Comparison of ENCODE assay signal across 11 cellular contexts in genomic region chr19:40519352-40520322, GRCh38. TPM values are rescaled to one million over a fixed set of nuclear protein-coding genes. Genes with fewer than 3 reads are reported as not detected.
DNase-seq lines count a peak whose midpoint lies in the region; ATAC-seq, FAIRE-seq and TF ChIP-seq lines count a peak whose summit lies in the region.
"Had no signal": no experiment of that assay in that cellular context is flagged by ENCODE, and none has a peak within 500 bp of the region (broad histone marks: within the 10 kb centered on the region; RNA-seq: fewer than 3 reads in every experiment).

No MANE protein-coding gene starts in this region.

- peaks cover 4% of the 10 kb centered on the region; the same call in 1 of the 2 replicates for H3K23me2 ChIP-seq in H1 (ENCODE audit: low read depth, low read length)

- H3K4me1 ChIP-seq in ES-I3 (ENCODE audit: insufficient read depth, low read length) (no peaks in the 10 kb centered on the region), H1 (replicated peaks in 1 of 4; ENCODE audit: control insufficient read depth in 3 of 4, insufficient read depth in 4 of 4, low read length in 3 of 4) (peaks cover 0 to 4% (median 1%) of the 10 kb centered on the region in 4 experiments; a peak in 3 of 7 replicates), neural progenitor cell (no peaks in the 10 kb centered on the region)

- no peak overlapping the region for H2BK20ac ChIP-seq in H1 (ENCODE audit: low read length)

- DNase-seq in MV-4-11 (lab: John Stamatoyannopoulos, UW) (peak; percentile 20), H1 (ENCODE audit: low read depth in 1 of 2, low spot score in 2 of 2) (peak in 1 of 2 experiments; percentile 77), neural progenitor cell (ENCODE audit: low spot score) (peak; percentile 74), DMS79 (lab: John Stamatoyannopoulos, UW) (no peak), DMS114 treated with DMSO at 0.1 percent for 48 hours (lab: John Stamatoyannopoulos, UW; ENCODE audit: unreplicated experiment) (no peak)
- DNase-seq: activated naive CD4-positive, alpha-beta T cell treated with anti-CD3 and anti-CD28 coated beads for 36 hours; ovary; T-cell had no signal

- H4K20me1 ChIP-seq in H1 (replicated peaks in 1 of 2; ENCODE audit: control insufficient read depth in 1 of 2, insufficient read depth in 2 of 2, low read length in 2 of 2) (no peaks in the 10 kb centered on the region), neural progenitor cell (ENCODE audit: low read depth) (no peaks in the 10 kb centered on the region)

- peak overlapping the region in 2 of 4 experiments; percentile 23 to 47; a peak in 6 of 8 replicates for H3K4me3 ChIP-seq in H1 (ENCODE audit: extremely low read depth in 1 of 4, insufficient read depth in 2 of 4, low read depth in 3 of 4, low read length in 4 of 4)
- peak overlapping the region; percentile 33 for H3K4me3 ChIP-seq in neural progenitor cell
- H3K4me3 ChIP-seq: ovary had no signal

- peaks cover 17 to 48% (median 36%) of the 10 kb centered on the region in 4 experiments for H3K27me3 ChIP-seq in H1 (replicated peaks in 1 of 4; ENCODE audit: control insufficient read depth in 3 of 4, extremely low read depth in 1 of 4, insufficient read depth in 3 of 4, low read length in 3 of 4)
- peaks cover 74% of the 10 kb centered on the region for H3K27me3 ChIP-seq in neural progenitor cell
- H3K27me3 ChIP-seq: ovary had no signal

- TF ChIP-seq RAD21 in H1 (IDR thresholded peaks at IDR 0.05 in 1 of 2, conservative IDR thresholded peaks at IDR 0.05 in 1 of 2; ENCODE audit: low read depth in 2 of 2, low read length in 2 of 2): no peak

- H2BK15ac ChIP-seq in H1 (ENCODE audit: low read length): no peak overlapping the region; the same call in 1 of the 2 replicates

- no peak overlapping the region for H3K27ac Mint-ChIP-seq in neural progenitor cell
- H3K27ac Mint-ChIP-seq: activated naive CD4-positive, alpha-beta T cell treated with anti-CD3 and anti-CD28 coated beads for 36 hours; T-cell had no signal

- no peak overlapping the region for H3K4ac ChIP-seq in H1 (replicated peaks; ENCODE audit: insufficient read length, low read depth, low read length)

- no peak for TF ChIP-seq POLR2A in H1 (IDR thresholded peaks at IDR 0.05; ENCODE audit: control extremely low read depth in 1 of 2, low read depth in 2 of 2, low read length in 2 of 2)

- H3K79me1 ChIP-seq in H1 (ENCODE audit: low read depth, low read length): no peaks in the 10 kb centered on the region

- H3K18ac ChIP-seq in H1 (ENCODE audit: extremely low read depth, low read length): peak overlapping the region; percentile 71

- no peak for ATAC-seq in HG03520 (IDR thresholded peaks at IDR 0.05; ENCODE audit: unreplicated experiment)

- H3K4me2 ChIP-seq in H1 (ENCODE audit: insufficient read depth in 1 of 2, low read depth in 2 of 2, low read length in 2 of 2) (peak overlapping the region; percentile 26 to 65; a peak in 3 of 4 replicates), neural progenitor cell (peak overlapping the region; percentile 66)

- H3K23ac ChIP-seq in H1 (ENCODE audit: insufficient read length): no peak overlapping the region

- TF ChIP-seq EP300 in H1 (IDR thresholded peaks at IDR 0.05; ENCODE audit: borderline replicate concordance in 1 of 2, low read depth in 2 of 2, low read length in 2 of 2): no peak

- no peak overlapping the region for H4K91ac ChIP-seq in H1 (replicated peaks; ENCODE audit: insufficient read length, low read length)

- no peak overlapping the region for H3K14ac ChIP-seq in H1 (ENCODE audit: insufficient read length)

- peak overlapping the region; percentile 60; the same call in 1 of the 2 replicates for H2BK12ac ChIP-seq in H1 (ENCODE audit: low read depth, low read length)

- peaks cover 3% of the 10 kb centered on the region for H3K4me1 Mint-ChIP-seq in neural progenitor cell

- FAIRE-seq in H1 (lab: Jason Lieb, UNC): no peak
- FAIRE-seq: GM12891 had no signal

- peaks cover 57% of the 10 kb centered on the region for H3K27me3 Mint-ChIP-seq in neural progenitor cell (ENCODE audit: insufficient read depth, low read depth)

- TF ChIP-seq CTCF in H1 (IDR thresholded peaks at IDR 0.05; ENCODE audit: control extremely low read depth in 1 of 3, insufficient read depth in 1 of 3, low read depth in 1 of 3, low read length in 3 of 3) (peak in 2 of 3 experiments; percentile 17 to 33; a peak in 3 of 4 replicates), neural progenitor cell (IDR thresholded peaks at IDR 0.05) (peak; percentile 14)

- peaks cover 6% of the 10 kb centered on the region for H3F3A ChIP-seq in neural progenitor cell (ENCODE audit: low read depth)

- 21% methylated on average over 72 of the region's 91 CpGs; no CpG with 5 or more reads in 1 of the 2 experiments for WGBS in H1 (ENCODE audit: extremely low coverage in 1 of 2, insufficient coverage in 1 of 2, insufficient read length in 1 of 2, insufficient replicate concordance in 2 of 2, low coverage in 1 of 2, low lambda C conversion rate in 2 of 2, missing lambda C conversion rate in 1 of 2), 2 experiments

- POLR2A ChIA-PET in H1 (lab: Charles Lee; ENCODE audit: partially characterized antibody): interaction anchor here (0.9 to 1.1 kb wide), 2 partner anchors 21 to 65 kb away, joined by 3 read pairs; no protein-coding TSS in a partner anchor

- peaks cover 6% of the 10 kb centered on the region; the same call in 1 of the 2 replicates for H3K9me3 ChIP-seq in ES-I3 (ENCODE audit: control insufficient read depth, insufficient read depth, low read length)
- H3K9me3 ChIP-seq in H1 (ENCODE audit: insufficient read depth in 2 of 2, low read depth in 1 of 2, low read length in 1 of 2): peaks cover 0 to 8% of the 10 kb centered on the region in 2 experiments; a peak in 2 of 4 replicates
- H3K9me3 ChIP-seq in neural progenitor cell (ENCODE audit: low read depth): no peaks in the 10 kb centered on the region
- H3K9me3 ChIP-seq: ovary had no signal

- H4K5ac ChIP-seq in H1 (ENCODE audit: insufficient read length, low read depth, low read length): no peak overlapping the region

- no peak overlapping the region for H2BK5ac ChIP-seq in H1 (ENCODE audit: low read depth, low read length)

- H3K79me2 ChIP-seq in H1 (ENCODE audit: control insufficient read depth in 1 of 2, insufficient read depth in 2 of 2, low read length in 2 of 2) (no peaks in the 10 kb centered on the region), neural progenitor cell (ENCODE audit: low read depth) (no peaks in the 10 kb centered on the region)

- no peak overlapping the region for H3K56ac ChIP-seq in H1 (replicated peaks; ENCODE audit: insufficient read length, low read depth, low read length)

- H3K27ac ChIP-seq in H1 (ENCODE audit: low read depth, low read length): no peak overlapping the region
- H3K27ac ChIP-seq in neural progenitor cell: no peak overlapping the region
- H3K27ac ChIP-seq: ovary had no signal

- no peak overlapping the region for H2AK5ac ChIP-seq in H1 (ENCODE audit: low read depth, low read length)

- peak overlapping the region; percentile 41 for H3K4me3 Mint-ChIP-seq in neural progenitor cell
- H3K4me3 Mint-ChIP-seq: activated naive CD4-positive, alpha-beta T cell treated with anti-CD3 and anti-CD28 coated beads for 36 hours had no signal

- peak overlapping the region; percentile 57 for H4K8ac ChIP-seq in H1 (ENCODE audit: extremely low read depth, insufficient read depth, low read length)

- CTCF ChIA-PET in H1 (lab: Charles Lee; ENCODE audit: partially characterized antibody): interaction anchor here (0.8 to 2.7 kb wide), 9 partner anchors 9 to 115 kb away, joined by 3 to 10 read pairs (median 4); partner anchors contain the start of gene BLVRB

- no peaks in the 10 kb centered on the region for H3K36me3 Mint-ChIP-seq in neural progenitor cell
- H3K36me3 Mint-ChIP-seq: T-cell had no signal

- H3K9ac ChIP-seq in ES-I3 (ENCODE audit: low read depth, low read length) (peak overlapping the region; percentile 11; the same call in 1 of the 2 replicates), H1 (replicated peaks in 1 of 4; ENCODE audit: extremely low read depth in 1 of 4, low read depth in 3 of 4, low read length in 3 of 4) (no peak overlapping the region), neural progenitor cell (no peak overlapping the region)

- H3K36me3 ChIP-seq in ES-I3 (ENCODE audit: insufficient read depth, low read length) (no peaks in the 10 kb centered on the region), H1 (ENCODE audit: control insufficient read depth in 2 of 4, insufficient read depth in 4 of 4, low read length in 3 of 4) (no peaks in the 10 kb centered on the region), neural progenitor cell (no peaks in the 10 kb centered on the region)
- H3K36me3 ChIP-seq: ovary had no signal

- peaks cover 4% of the 10 kb centered on the region for H3K9me3 Mint-ChIP-seq in neural progenitor cell
- H3K9me3 Mint-ChIP-seq: activated naive CD4-positive, alpha-beta T cell treated with anti-CD3 and anti-CD28 coated beads for 36 hours; T-cell had no signal

- H2AFZ ChIP-seq in H1 (ENCODE audit: low read length) (no peak overlapping the region), neural progenitor cell (replicated peaks) (peak overlapping the region; percentile 79)

- no peak overlapping the region for H2BK120ac ChIP-seq in H1 (replicated peaks; ENCODE audit: low read depth, low read length)

RNA-seq across cellular contexts. Expression of gene SPTBN4, which starts 52.8 kb away (rescaled TPM):
- total RNA-seq in H1 (2021; fragmentation: NEBNext Ultra II Directional; extraction: Animal tissue kit (Norgen Biotek cat#: 25700)): 1.9 and 3.4 TPM in 2 replicates
- 3.0 and 4.7 TPM in 2 replicates for polyA plus RNA-seq in H1 (2011; rRNA removed)
- polyA plus RNA-seq in H1 (2011; cell fraction: cytosol; rRNA removed): 5.7 TPM
- polyA plus RNA-seq in H1 (2011; cell fraction: nucleus; rRNA removed): 6.7 TPM
- 3.3 to 7.4 TPM (median 5.5 TPM) in 4 replicates for polyA plus RNA-seq in H1 (2012, experiment 1 of 2)
- polyA plus RNA-seq in H1 (2012, experiment 2 of 2): 2.0 TPM
- 2.4 TPM for polyA plus RNA-seq in H1 (2013, experiment 1 of 2)
- polyA plus RNA-seq in H1 (2013, experiment 2 of 2): 1.8 TPM
- polyA minus RNA-seq in H1 (2011; rRNA and poly(A)+ RNA removed): 1.3 and 2.0 TPM in 2 replicates
- 1.8 TPM for polyA minus RNA-seq in H1 (2011; cell fraction: cytosol; rRNA and poly(A)+ RNA removed)
- polyA minus RNA-seq in H1 (2011; cell fraction: nucleus; rRNA and poly(A)+ RNA removed): 1.6 TPM
- 2.5 and 8.4 TPM in 2 replicates for total RNA-seq in neural progenitor cell (ENCODE audit: low replicate concordance)

RNA-seq across cellular contexts. Expression of gene BLVRB, which starts 54.1 kb away (rescaled TPM):
- total RNA-seq in H1 (2021; fragmentation: NEBNext Ultra II Directional; extraction: Animal tissue kit (Norgen Biotek cat#: 25700)): 28.7 and 32.3 TPM in 2 replicates
- 182 and 196 TPM in 2 replicates for polyA plus RNA-seq in H1 (2011; rRNA removed)
- 134 TPM for polyA plus RNA-seq in H1 (2011; cell fraction: cytosol; rRNA removed)
- polyA plus RNA-seq in H1 (2011; cell fraction: nucleus; rRNA removed): 82.5 TPM
- polyA plus RNA-seq in H1 (2012, experiment 1 of 2): 36.4 to 73.2 TPM (median 66.2 TPM) in 4 replicates
- polyA plus RNA-seq in H1 (2012, experiment 2 of 2): 60.9 TPM
- 43.5 TPM for polyA plus RNA-seq in H1 (2013, experiment 1 of 2)
- polyA plus RNA-seq in H1 (2013, experiment 2 of 2): 41.3 TPM
- 37.7 and 38.8 TPM in 2 replicates for polyA minus RNA-seq in H1 (2011; rRNA and poly(A)+ RNA removed)
- 41.1 TPM for polyA minus RNA-seq in H1 (2011; cell fraction: cytosol; rRNA and poly(A)+ RNA removed)
- 29.0 TPM for polyA minus RNA-seq in H1 (2011; cell fraction: nucleus; rRNA and poly(A)+ RNA removed)
- 11.3 and 24.4 TPM in 2 replicates for total RNA-seq in neural progenitor cell (ENCODE audit: low replicate concordance)

RNA-seq across cellular contexts. Expression of gene SHKBP1, which starts 57.0 kb away (rescaled TPM):
- 72.8 and 74.6 TPM in 2 replicates for total RNA-seq in H1 (2021; fragmentation: NEBNext Ultra II Directional; extraction: Animal tissue kit (Norgen Biotek cat#: 25700))
- polyA plus RNA-seq in H1 (2011; rRNA removed): 98.8 and 158 TPM in 2 replicates
- polyA plus RNA-seq in H1 (2011; cell fraction: cytosol; rRNA removed): 81.1 TPM
- 207 TPM for polyA plus RNA-seq in H1 (2011; cell fraction: nucleus; rRNA removed)
- 79.8 to 106 TPM (median 102 TPM) in 4 replicates for polyA plus RNA-seq in H1 (2012, experiment 1 of 2)
- polyA plus RNA-seq in H1 (2012, experiment 2 of 2): 95.8 TPM
- polyA plus RNA-seq in H1 (2013, experiment 1 of 2): 79.2 TPM
- 73.3 TPM for polyA plus RNA-seq in H1 (2013, experiment 2 of 2)
- polyA minus RNA-seq in H1 (2011; rRNA and poly(A)+ RNA removed): 44.1 and 59.2 TPM in 2 replicates
- 83.1 TPM for polyA minus RNA-seq in H1 (2011; cell fraction: cytosol; rRNA and poly(A)+ RNA removed)
- 68.1 TPM for polyA minus RNA-seq in H1 (2011; cell fraction: nucleus; rRNA and poly(A)+ RNA removed)
- total RNA-seq in neural progenitor cell (ENCODE audit: low replicate concordance): 20.6 and 63.7 TPM in 2 replicates

Comparison
In these comparisons a context has a peak if more than half of its experiments do, and no peak if none do; other contexts are left out.
1. DNase-seq: peak in MV-4-11 (single experiment) and neural progenitor cell (single experiment); none in DMS79 (single experiment) and DMS114 treated with DMSO at 0.1 percent for 48 hours (single experiment).